ENCODE assay signal across 32 cellular contexts in genomic region chr1:84037758-84038611, GRCh38. TPM values are rescaled to one million over a fixed set of nuclear protein-coding genes. Genes with fewer than 3 reads are reported as not detected.
DNase-seq lines count a peak whose midpoint lies in the region; ATAC-seq and TF ChIP-seq lines count a peak whose summit lies in the region.
"Had no signal": no experiment of that assay in that cellular context is flagged by ENCODE, and none has a peak within 500 bp of the region (broad histone marks: within the 10 kb centered on the region; RNA-seq: fewer than 3 reads in every experiment).

No MANE protein-coding gene starts in this region.

- H3K79me2 ChIP-seq in mammary epithelial cell (ENCODE audit: insufficient read depth, low read length), result no peaks in the 10 kb centered on the region
- no peaks in the 10 kb centered on the region for H3K79me2 ChIP-seq in SK-N-SH (ENCODE audit: insufficient read depth)
- H3K79me2 ChIP-seq: parathyroid adenoma had no signal

- POLR2A ChIA-PET in MCF 10A (lab: Yijun Ruan, JAX), result no interaction called here
- POLR2A ChIA-PET in SK-N-SH (lab: Yijun Ruan, JAX), result no interaction called here

- ATAC-seq in foreskin keratinocyte (peak; percentile 62), GM19452 (IDR thresholded peaks at IDR 0.05; ENCODE audit: unreplicated experiment) (no peak), HG03025 (IDR thresholded peaks at IDR 0.05; ENCODE audit: low FRiP score, unreplicated experiment) (no peak)
- ATAC-seq: right cardiac atrium; stimulated activated memory B cell treated with anti-CD40 and anti-IgM and Interleukin-4, amounts not matched to agents 10 μg/mL and 1 μg/mL and 100 μg/mL, for 72 hours; upper lobe of right lung had no signal

- H4K20me1 ChIP-seq in mammary epithelial cell (ENCODE audit: insufficient read depth, low read length) (no peaks in the 10 kb centered on the region), SK-N-SH (ENCODE audit: insufficient read depth) (no peaks in the 10 kb centered on the region)

- TF ChIP-seq RAD21 in SK-N-SH (IDR thresholded peaks at IDR 0.05; ENCODE audit: low read length), result no peak

- H3K27me3 ChIP-seq in mammary epithelial cell (ENCODE audit: insufficient read depth, low read length), result no peaks in the 10 kb centered on the region
- H3K27me3 ChIP-seq in foreskin keratinocyte, result no peaks in the 10 kb centered on the region
- H3K27me3 ChIP-seq in SK-N-SH (ENCODE audit: insufficient read depth), result no peaks in the 10 kb centered on the region
- H3K27me3 ChIP-seq: upper lobe of right lung had no signal

- no peak overlapping the region for H3K27ac Mint-ChIP-seq in MCF 10A (ENCODE audit: low read depth, unreplicated experiment)
- H3K27ac Mint-ChIP-seq: activated CD4-positive, alpha-beta T cell treated with anti-CD3 and anti-CD28 coated beads, Interleukin-2, amount 10 ng/mL, durations not matched to agents 24 days and 14 days; B cell; CD8-positive, alpha-beta memory T cell; nephron progenitor cell; stimulated activated memory B cell treated with anti-CD40 and anti-IgM and Interleukin-4, amounts not matched to agents 10 μg/mL and 1 μg/mL and 100 μg/mL, for 72 hours had no signal

- no peak for TF ChIP-seq EP300 in SK-N-SH (IDR thresholded peaks at IDR 0.05; ENCODE audit: borderline replicate concordance in 1 of 2, low read depth in 1 of 2, low read length in 1 of 2)

- no peaks in the 10 kb centered on the region for H3K9me3 Mint-ChIP-seq in MCF 10A (ENCODE audit: unreplicated experiment)
- H3K9me3 Mint-ChIP-seq: activated CD4-positive, alpha-beta T cell treated with anti-CD3 and anti-CD28 coated beads, Interleukin-2, amount 10 ng/mL, durations not matched to agents 24 days and 14 days; central memory CD8-positive, alpha-beta T cell had no signal

- H3K9ac ChIP-seq in mammary epithelial cell (ENCODE audit: insufficient read depth, low read length) (no peak overlapping the region), SK-N-SH (no peak overlapping the region)
- H3K9ac ChIP-seq: parathyroid adenoma had no signal

- dilution Hi-C loops in mammary epithelial cell (cut with HindIII; ENCODE audit: low sequenced_read_pairs), result no loop called here

- intact Hi-C loops in mammary epithelial cell (cut with micrococcal nuclease) (no loop called here), MCF 10A (cut with micrococcal nuclease) (no loop called here)

- BruUV-seq in mammary epithelial cell (replicated peaks; lab: Mats Ljungman, UMichigan) (no TSS peak), MCF 10A (replicated peaks; lab: Mats Ljungman, UMichigan) (no TSS peak)

- 62% methylated on average over 9 of the region's 9 CpGs for WGBS in mammary epithelial cell (ENCODE audit: low coverage, missing lambda C conversion rate)
- WGBS in SK-N-SH (ENCODE audit: low lambda C conversion rate), result 63% methylated on average over 9 of the region's 9 CpGs

- TF ChIP-seq CTCF in mammary epithelial cell (conservative IDR thresholded peaks at IDR 0.05 in 1 of 2, IDR thresholded peaks at IDR 0.05 in 1 of 2; ENCODE audit: extremely low read depth in 1 of 2, insufficient read depth in 1 of 2, low read depth in 1 of 2, low read length in 2 of 2) (no peak), MCF 10A (IDR thresholded peaks at IDR 0.05; ENCODE audit: unreplicated experiment) (no peak), foreskin keratinocyte (conservative IDR thresholded peaks at IDR 0.05) (no peak), retinal pigment epithelial cell (conservative IDR thresholded peaks at IDR 0.05; ENCODE audit: low read depth, low read length) (no peak), SK-N-SH (IDR thresholded peaks at IDR 0.05) (no peak)

- in situ Hi-C loops in mammary epithelial cell (cut with MboI; ENCODE audit: low sequenced_read_pairs in 2 of 2), result no loop called here

- H3K36me3 ChIP-seq in mammary epithelial cell (ENCODE audit: insufficient read depth, low read length), result no peaks in the 10 kb centered on the region
- no peaks in the 10 kb centered on the region for H3K36me3 ChIP-seq in SK-N-SH (replicated peaks in 1 of 2; ENCODE audit: control insufficient read depth in 1 of 2, insufficient read depth in 2 of 2, low read length in 1 of 2)
- H3K36me3 ChIP-seq: upper lobe of right lung, WERI-Rb-1 had no signal

- H3K4me2 ChIP-seq in mammary epithelial cell (ENCODE audit: insufficient read depth, low read depth, low read length) (no peak overlapping the region), SK-N-SH (no peak overlapping the region)

- peak; percentile 32 for DNase-seq in mammary epithelial cell
- no peak for DNase-seq in MCF 10A (ENCODE audit: unreplicated experiment)
- peak; percentile 12 for DNase-seq in RPMI7951 (ENCODE audit: low read depth)
- peak; percentile 14 to 45 for DNase-seq in foreskin keratinocyte
- DNase-seq in retinal pigment epithelial cell (ENCODE audit: low read depth), result peak; percentile 17
- DNase-seq in SK-N-SH, result no peak
- DNase-seq: activated CD4-positive, alpha-beta T cell treated with anti-CD3 and anti-CD28 coated beads, Interleukin-2, amount 10 ng/mL, durations not matched to agents 24 days and 14 days; activated gamma-delta T cell treated with Interleukin-2 at 50 U/mL for 16 hours; activated T-cell treated with anti-CD3 and anti-CD28 coated beads, Interleukin-2, amount 50 U/mL, for 1 hour; CD8-positive, alpha-beta memory T cell; dermis blood vessel endothelial cell; MV-4-11; NCI-H1694 treated with DMSO at 0.1 percent for 48 hours; NCI-H226; NCI-H69; nephron progenitor cell; OCI-M1; right cardiac atrium; Right ventricle myocardium superior; stimulated activated CD4-positive, alpha-beta T cell treated with anti-CD3 and anti-CD28 coated beads, Interleukin-12 subunit alpha, Interleukin-12 subunit beta, amount 100 ng/mL, for 4 hours; stimulated activated CD4-positive, alpha-beta T cell treated with anti-CD3 and anti-CD28 coated beads, Interleukin-4, amount 100 ng/mL, for 24 hours; SW 1271; T-helper 9 cell; upper lobe of right lung; WERI-Rb-1 had no signal

- CTCF ChIA-PET in mammary epithelial cell (lab: Charles Lee; ENCODE audit: low non-redundant PET) (no interaction called here), MCF 10A (lab: Yijun Ruan, JAX) (interaction anchor here (0.7 kb wide), 1 partner anchor 348 kb away, joined by 3 read pairs; no protein-coding TSS in a partner anchor), SK-N-SH (lab: Yijun Ruan, JAX) (interaction anchor here (1.0 kb wide), 1 partner anchor 15 kb away, joined by 3 read pairs; no protein-coding TSS in a partner anchor)

- no peaks in the 10 kb centered on the region for H3K27me3 Mint-ChIP-seq in MCF 10A (ENCODE audit: insufficient read depth, unreplicated experiment)

- H3K4me3 ChIP-seq in mammary epithelial cell (replicated peaks in 1 of 3; ENCODE audit: insufficient read depth in 1 of 3, low read depth in 2 of 3, low read length in 3 of 3) (no peak overlapping the region), retinal pigment epithelial cell (ENCODE audit: low read length) (no peak overlapping the region), SK-N-SH (ENCODE audit: low read depth in 2 of 2, low read length in 1 of 2) (no peak overlapping the region)
- H3K4me3 ChIP-seq: lung, upper lobe of right lung had no signal

- no peaks in the 10 kb centered on the region for H3K9me2 ChIP-seq in SK-N-SH

- H3K9me3 ChIP-seq in mammary epithelial cell (replicated peaks; ENCODE audit: insufficient read depth, low read length), result no peaks in the 10 kb centered on the region
- no peaks in the 10 kb centered on the region for H3K9me3 ChIP-seq in SK-N-SH
- H3K9me3 ChIP-seq: upper lobe of right lung had no signal

- H2AFZ ChIP-seq in mammary epithelial cell (ENCODE audit: low read depth, low read length) (no peak overlapping the region), SK-N-SH (ENCODE audit: low read depth) (no peak overlapping the region)
- H2AFZ ChIP-seq: parathyroid adenoma had no signal

- H3K27ac ChIP-seq in mammary epithelial cell (ENCODE audit: insufficient read depth, low read depth, low read length) (no peak overlapping the region), foreskin keratinocyte (no peak overlapping the region), SK-N-SH (ENCODE audit: low read depth in 2 of 2, low read length in 1 of 2) (no peak overlapping the region)
- H3K27ac ChIP-seq: parathyroid adenoma, upper lobe of right lung, WERI-Rb-1 had no signal

- H3K4me1 ChIP-seq in mammary epithelial cell (ENCODE audit: insufficient read depth, low read length) (no peaks in the 10 kb centered on the region), foreskin keratinocyte (no peaks in the 10 kb centered on the region), SK-N-SH (ENCODE audit: control insufficient read depth in 1 of 2, insufficient read depth in 2 of 2, low read depth in 1 of 2, low read length in 1 of 2) (no peaks in the 10 kb centered on the region)
- H3K4me1 ChIP-seq: parathyroid adenoma, upper lobe of right lung had no signal

- H3F3A ChIP-seq in SK-N-SH (replicated peaks; ENCODE audit: insufficient read depth), result no peaks in the 10 kb centered on the region

- no peaks in the 10 kb centered on the region for H3K36me3 Mint-ChIP-seq in MCF 10A (ENCODE audit: insufficient read depth, unreplicated experiment)
- H3K36me3 Mint-ChIP-seq: stimulated activated memory B cell treated with anti-CD40 and anti-IgM and Interleukin-4, amounts not matched to agents 10 μg/mL and 1 μg/mL and 100 μg/mL, for 72 hours had no signal

- no peaks in the 10 kb centered on the region for H3K4me1 Mint-ChIP-seq in MCF 10A (ENCODE audit: insufficient read depth, unreplicated experiment)
- H3K4me1 Mint-ChIP-seq: activated CD4-positive, alpha-beta T cell treated with anti-CD3 and anti-CD28 coated beads, Interleukin-2, amount 10 ng/mL, durations not matched to agents 24 days and 14 days; B cell; CD8-positive, alpha-beta memory T cell; central memory CD8-positive, alpha-beta T cell; nephron progenitor cell; stimulated activated memory B cell treated with anti-CD40 and anti-IgM and Interleukin-4, amounts not matched to agents 10 μg/mL and 1 μg/mL and 100 μg/mL, for 72 hours had no signal

- H3K4me3 Mint-ChIP-seq in MCF 10A (ENCODE audit: unreplicated experiment), result no peak overlapping the region
- H3K4me3 Mint-ChIP-seq: activated CD4-positive, alpha-beta T cell treated with anti-CD3 and anti-CD28 coated beads, Interleukin-2, amount 10 ng/mL, durations not matched to agents 24 days and 14 days; B cell; CD8-positive, alpha-beta memory T cell; central memory CD8-positive, alpha-beta T cell; nephron progenitor cell; stimulated activated memory B cell treated with anti-CD40 and anti-IgM and Interleukin-4, amounts not matched to agents 10 μg/mL and 1 μg/mL and 100 μg/mL, for 72 hours had no signal

TF ChIP-seq in SK-N-SH, 30 proteins besides CTCF, POLR2A, EP300 and RAD21 (continues in another document):
- TF ChIP-seq POLR2AphosphoS5 (IDR thresholded peaks at IDR 0.05; ENCODE audit: low read depth, low read length) (no peak), CHD2 (IDR thresholded peaks at IDR 0.05; ENCODE audit: low read length, partially characterized antibody) (no peak), TCF12 (IDR thresholded peaks at IDR 0.05) (no peak)

RNA-seq across cellular contexts. Expression of gene TTLL7, which starts 39.1 kb away (rescaled TPM):
- total RNA-seq in mammary epithelial cell, result 10 to 100 TPM; 15.5 to 16.1 TPM
- 4.1 TPM for polyA plus RNA-seq in mammary epithelial cell
- 24.4 TPM for polyA minus RNA-seq in mammary epithelial cell
- total RNA-seq in MCF 10A (2022), result 2.0 and 2.7 TPM in 2 replicates
- 12.0 and 15.4 TPM in 2 replicates for total RNA-seq in RPMI7951 (2014; rRNA removed; shearing (Covaris generic))
- 6.3 and 7.9 TPM in 2 replicates for total RNA-seq in foreskin keratinocyte
- polyA plus RNA-seq in foreskin keratinocyte, result 2.8 and 2.9 TPM in 2 replicates
- polyA plus RNA-seq in SK-N-SH (2012; rRNA removed), result 7.3 and 11.5 TPM in 2 replicates
- polyA plus RNA-seq in SK-N-SH (2012; cell fraction: cytosol; rRNA removed), result 7.2 and 7.3 TPM in 2 replicates
- 11.3 and 29.3 TPM in 2 replicates for polyA plus RNA-seq in SK-N-SH (2012; cell fraction: nucleus; rRNA removed)
- total RNA-seq: B cell had no signal

Comparison
In these comparisons a context has a peak if more than half of its experiments do, and no peak if none do; other contexts are left out.
1. DNase-seq: peak in mammary epithelial cell (single experiment), RPMI7951 (single experiment), foreskin keratinocyte (2 of 2) and retinal pigment epithelial cell (single experiment); none in MCF 10A (single experiment) and SK-N-SH (single experiment).